In the genomic region with DNA sequence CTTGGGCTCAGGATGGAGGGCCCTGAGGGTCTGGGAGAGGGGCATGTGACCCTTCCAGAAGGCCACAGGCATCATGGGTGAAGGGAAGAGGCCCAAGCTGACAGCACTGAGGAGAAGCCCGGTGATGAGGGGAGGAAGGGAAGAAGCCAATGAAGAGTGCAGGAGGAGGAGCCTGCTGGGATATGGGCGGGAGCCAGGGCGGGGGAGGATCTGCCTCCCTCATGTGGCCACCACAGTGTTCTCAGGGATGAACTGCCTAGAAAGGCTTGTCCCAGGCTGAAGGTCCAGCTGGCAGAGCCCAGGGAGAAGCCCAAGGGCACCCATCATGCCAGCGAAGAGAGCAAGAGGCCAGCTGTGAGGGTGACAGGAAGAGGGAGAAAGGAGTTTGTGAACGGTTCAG, we compare ENCODE assay signal across 13 cellular contexts. TPM values are rescaled to one million over a fixed set of nuclear protein-coding genes. Genes with fewer than 3 reads are reported as not detected.
A peak's percentile ranks its signal among the peaks of the same experiment; 100 is the strongest.
DNase-seq lines count a peak whose midpoint lies in the region; ATAC-seq and TF ChIP-seq lines count a peak whose summit lies in the region.
"Had no signal": no experiment of that assay in that cellular context is flagged by ENCODE, and none has a peak within 500 bp of the region (broad histone marks: within the 10 kb centered on the region; RNA-seq: fewer than 3 reads in every experiment).

No MANE protein-coding gene starts in this region.

- H3K27me3 Mint-ChIP-seq in CD14-positive monocyte (ENCODE audit: low read depth in 3 of 3) (peaks cover 0 to 3% (median 0%) of the 10 kb centered on the region in 3 donors), H9 (ENCODE audit: low read depth) (peaks cover 15% of the 10 kb centered on the region), osteocyte (ENCODE audit: unreplicated experiment) (peaks cover 4% of the 10 kb centered on the region)

- H2AK5ac ChIP-seq in H9 (ENCODE audit: insufficient read length, low read length): no peak overlapping the region

- H3K27ac ChIP-seq in H9 (ENCODE audit: insufficient read length, low read depth, low read length): no peak overlapping the region
- H3K27ac ChIP-seq: stomach had no signal

- H3K14ac ChIP-seq in H9 (ENCODE audit: insufficient read depth, low read length): no peak overlapping the region

- no peak overlapping the region for H2BK20ac ChIP-seq in H9 (ENCODE audit: low read depth, low read length, poor library complexity, severe bottlenecking)

- intact Hi-C loops in CD14-positive monocyte (cut with micrococcal nuclease): no loop called here
- intact Hi-C loops in left colon (cut with DNase I, micrococcal nuclease): no loop called here

- H3K27ac Mint-ChIP-seq in CD14-positive monocyte (peak overlapping the region in 5 of 7 donors; percentile 62 to 91 (median 83)), H9 (no peak overlapping the region; a peak in 1 of 7 replicates), osteocyte (ENCODE audit: unreplicated experiment) (no peak overlapping the region)
- H3K27ac Mint-ChIP-seq: natural killer cell had no signal

- no peak overlapping the region for H3T11ph ChIP-seq in H9 (ENCODE audit: low read length)

- H3K23ac ChIP-seq in H9 (ENCODE audit: insufficient read length, low read depth, low read length): no peak overlapping the region

- H3K4me3 Mint-ChIP-seq in CD14-positive monocyte (no peak overlapping the region), H9 (no peak overlapping the region), osteocyte (ENCODE audit: unreplicated experiment) (no peak overlapping the region)
- H3K4me3 Mint-ChIP-seq: CD8-positive, alpha-beta memory T cell; natural killer cell had no signal

- H3K79me2 ChIP-seq in H9 (ENCODE audit: insufficient read depth, low read length): no peaks in the 10 kb centered on the region

- no peak overlapping the region for H2BK5ac ChIP-seq in H9 (ENCODE audit: insufficient read length, low read length)

- no peaks in the 10 kb centered on the region for H3K9me3 ChIP-seq in H9 (ENCODE audit: control insufficient read depth, low read depth, low read length)
- H3K9me3 ChIP-seq: stomach had no signal

- no peak overlapping the region for H3K4ac ChIP-seq in H9 (ENCODE audit: low read depth, low read length)

- no peak overlapping the region for H3K4me2 ChIP-seq in H9 (ENCODE audit: insufficient read depth, insufficient read length, low read length)

- H3K4me1 Mint-ChIP-seq in CD14-positive monocyte (peaks cover 65% of the 10 kb centered on the region), H9 (peaks cover 0 to 4% of the 10 kb centered on the region in 2 experiments; a peak in 1 of 4 replicates), osteocyte (ENCODE audit: unreplicated experiment) (peaks cover 6% of the 10 kb centered on the region)

- WGBS in H9 (ENCODE audit: extremely low coverage, insufficient read length, low lambda C conversion rate): no CpG with 5 or more reads among the region's 5 CpGs

- H4K5ac ChIP-seq in H9 (ENCODE audit: insufficient read length, low read depth, low read length): no peak overlapping the region

- no peak overlapping the region for H3K9ac ChIP-seq in H9 (ENCODE audit: extremely low read depth, insufficient read length, low read length)

- no peak overlapping the region for H2AFZ ChIP-seq in H9 (ENCODE audit: low read length)

- H3K23me2 ChIP-seq in H9 (ENCODE audit: insufficient read length, low read depth, low read length, poor library complexity, severe bottlenecking): no peaks in the 10 kb centered on the region

- H3K9me3 Mint-ChIP-seq in CD14-positive monocyte (peaks cover 5 to 16% (median 7%) of the 10 kb centered on the region in 7 donors), H9 (peaks cover 0 to 4% of the 10 kb centered on the region in 2 experiments; a peak in 2 of 5 replicates), osteocyte (ENCODE audit: unreplicated experiment) (no peaks in the 10 kb centered on the region)
- H3K9me3 Mint-ChIP-seq: natural killer cell had no signal

- H3K79me1 ChIP-seq in H9 (ENCODE audit: insufficient read depth, low read depth, low read length, poor library complexity, severe bottlenecking): no peaks in the 10 kb centered on the region

- no peak overlapping the region for H4K91ac ChIP-seq in H9 (ENCODE audit: insufficient read length, low read depth, low read length)

- no peak overlapping the region for H3K18ac ChIP-seq in H9 (ENCODE audit: insufficient read length, low read depth, low read length)

- H2BK12ac ChIP-seq in H9 (ENCODE audit: insufficient read length, low read depth, low read length): no peak overlapping the region

- peak; percentile 65 for ATAC-seq in left colon
- no peak for ATAC-seq in HG03097 (IDR thresholded peaks at IDR 0.05; ENCODE audit: low FRiP score, unreplicated experiment)
- no peak for ATAC-seq in GM18909 (IDR thresholded peaks at IDR 0.05; ENCODE audit: poor library complexity, unreplicated experiment)
- ATAC-seq: natural killer cell had no signal

- no peak overlapping the region for H4K8ac ChIP-seq in H9 (replicated peaks; ENCODE audit: insufficient read length, low read depth, low read length)

- no peaks in the 10 kb centered on the region for H3K27me3 ChIP-seq in H9 (ENCODE audit: insufficient read depth, low read length)
- H3K27me3 ChIP-seq: stomach had no signal

- DNase-seq in CD14-positive monocyte (ENCODE audit: low spot score): no peak
- DNase-seq in H9: peak; percentile 50
- DNase-seq in SW480 (ENCODE audit: low spot score): peak; percentile 26
- no peak for DNase-seq in left colon
- no peak for DNase-seq in osteocyte (ENCODE audit: extremely low spot score, unreplicated experiment)
- DNase-seq: activated CD8-positive, alpha-beta memory T cell treated with anti-CD3 and anti-CD28 coated beads, Interleukin-2, amount 50 U/mL, for 48 hours; caudate nucleus; CD8-positive, alpha-beta memory T cell; effector memory CD4-positive, alpha-beta T cell; natural killer cell; stomach had no signal

- no peaks in the 10 kb centered on the region for H3K4me1 ChIP-seq in H9 (ENCODE audit: insufficient read depth, low read length)

- H2BK15ac ChIP-seq in H9 (ENCODE audit: low read depth, low read length): no peak overlapping the region

- no peaks in the 10 kb centered on the region for H4K20me1 ChIP-seq in H9 (ENCODE audit: control insufficient read depth, insufficient read depth, insufficient read length)

- TF ChIP-seq CTCF in CD14-positive monocyte (IDR thresholded peaks at IDR 0.05) (no peak), H9 (conservative IDR thresholded peaks at IDR 0.05) (no peak), osteocyte (IDR thresholded peaks at IDR 0.05) (no peak)

- H3K36me3 Mint-ChIP-seq in CD14-positive monocyte: peaks cover 0 to 2% of the 10 kb centered on the region in 2 donors
- H3K36me3 Mint-ChIP-seq in H9 (ENCODE audit: insufficient read depth in 1 of 3, low read depth in 3 of 3): peaks cover 0 to 2% (median 0%) of the 10 kb centered on the region in 3 experiments; a peak in 2 of 7 replicates
- no peaks in the 10 kb centered on the region for H3K36me3 Mint-ChIP-seq in osteocyte (ENCODE audit: unreplicated experiment)
- H3K36me3 Mint-ChIP-seq: CD8-positive, alpha-beta memory T cell; natural killer cell had no signal

- H3K56ac ChIP-seq in H9 (ENCODE audit: insufficient read length, low read depth, low read length): no peak overlapping the region

- H2BK120ac ChIP-seq in H9 (ENCODE audit: low read depth, low read length, poor library complexity, severe bottlenecking): no peak overlapping the region

RNA-seq across cellular contexts. Expression of gene PLB1, which starts 24.6 kb away (rescaled TPM):
- polyA plus RNA-seq in CD14-positive monocyte: 10 to 100 TPM; 20.2 to 23.9 TPM
- total RNA-seq in H9 (2021) (0.42 TPM in 1 of 2 replicates, not detected in the other), left colon (1 to 10 TPM in 1 of 2 donors, under 1 TPM in 1; 0.98 to 4.2 TPM), osteocyte (0.60 and 0.64 TPM in 2 replicates)

Comparison
In these comparisons a context has a peak if more than half of its experiments do, and no peak if none do; other contexts are left out.
1. DNase-seq: peak in H9 (single experiment) and SW480 (single experiment); none in CD14-positive monocyte (single experiment), left colon (0 of 2) and osteocyte (single experiment).
2. H3K27ac Mint-ChIP-seq: peak in CD14-positive monocyte (5 of 7); none in H9 (0 of 3) and osteocyte (single experiment).